In genomic region chr9:117317192-117317591, GRCh38 we compare ENCODE assay signal across 28 cellular contexts.
"Had no signal": no experiment of that assay in that cellular context is flagged by ENCODE, and none has a peak within 500 bp of the region (broad histone marks: within the 10 kb centered on the region; RNA-seq: fewer than 3 reads in every experiment).

No MANE protein-coding gene starts in this region.

- H3K27me3 ChIP-seq: neural progenitor cell, ovary, spleen, suprapubic skin, testis, tibial artery, transverse colon, upper lobe of right lung, uterus had no signal

- H3K4me1 ChIP-seq: neural progenitor cell, parathyroid adenoma, spleen, suprapubic skin, testis, transverse colon, upper lobe of right lung, uterus had no signal

- ATAC-seq: psoas muscle; right cardiac atrium; sciatic nerve; stimulated activated memory B cell treated with anti-CD40 and anti-IgM and Interleukin-4, amounts not matched to agents 10 μg/mL and 1 μg/mL and 100 μg/mL, for 72 hours; stimulated activated naive CD8-positive, alpha-beta T cell treated with anti-CD3 and anti-CD28 coated beads, Interleukin-15, amount 100 ng/mL, for 72 hours; stimulated activated naive CD8-positive, alpha-beta T cell treated with anti-CD3 and anti-CD28 coated beads, Interleukin-15, Interleukin-2, amounts not matched to agents 100 U/mL and 50 U/mL, for 24 hours; upper lobe of right lung had no signal

- H3K27ac ChIP-seq: neural progenitor cell, ovary, parathyroid adenoma, psoas muscle, skin epidermis, spleen, suprapubic skin, testis, tibial artery, transverse colon, upper lobe of right lung, uterus had no signal

- H3K9me3 ChIP-seq: ovary, psoas muscle, spleen, suprapubic skin, testis, tibial artery, transverse colon, upper lobe of right lung, uterus had no signal

- H3K79me2 ChIP-seq: parathyroid adenoma had no signal

- H3K9ac ChIP-seq: neural progenitor cell, parathyroid adenoma had no signal

- H2AFZ ChIP-seq: neural progenitor cell, parathyroid adenoma had no signal

- H3K4me3 ChIP-seq: neural progenitor cell, ovary, psoas muscle, skin epidermis, smooth muscle cell, spleen, suprapubic skin, testis, tibial artery, transverse colon, upper lobe of right lung, uterus had no signal

- DNase-seq: natural killer cell; occipital lobe; ovary; posterior cingulate gyrus; psoas muscle; right cardiac atrium; spleen; stimulated activated CD4-positive, alpha-beta T cell treated with anti-CD3 and anti-CD28 coated beads, Interleukin-12 subunit alpha, Interleukin-12 subunit beta, amount 100 ng/mL, for 4 hours; stimulated activated CD4-positive, alpha-beta T cell treated with anti-CD3 and anti-CD28 coated beads, Interleukin-1b, Interleukin-23, amount 100 ng/mL, for 48 hours; stimulated activated CD4-positive, alpha-beta T cell treated with anti-CD3 and anti-CD28 coated beads, Interleukin-4, amount 100 ng/mL, for 1 hour; stimulated activated CD4-positive, alpha-beta T cell treated with anti-CD3 and anti-CD28 coated beads, Interleukin-4, amount 100 ng/mL, for 4 hours; stimulated activated CD8-positive, alpha-beta memory T cell treated with anti-CD3 and anti-CD28 coated beads, Interleukin-4, amount 100 ng/mL, for 48 hours; stimulated activated naive CD4-positive, alpha-beta T cell; stimulated activated naive CD8-positive, alpha-beta T cell treated with anti-CD3 and anti-CD28 coated beads, Interleukin-15, amount 100 ng/mL, for 72 hours; stimulated activated naive CD8-positive, alpha-beta T cell treated with anti-CD3 and anti-CD28 coated beads, Interleukin-15, Interleukin-2, amounts not matched to agents 100 U/mL and 50 U/mL, for 24 hours; substantia nigra; testis; tibial artery; transverse colon; upper lobe of right lung; uterus had no signal

- H3K4me2 ChIP-seq: neural progenitor cell, smooth muscle cell had no signal

- H3K36me3 ChIP-seq: neural progenitor cell, ovary, spleen, suprapubic skin, tibial artery, transverse colon, upper lobe of right lung, uterus had no signal
